ENCODE assay signal across 18 cellular contexts in the genomic region with DNA sequence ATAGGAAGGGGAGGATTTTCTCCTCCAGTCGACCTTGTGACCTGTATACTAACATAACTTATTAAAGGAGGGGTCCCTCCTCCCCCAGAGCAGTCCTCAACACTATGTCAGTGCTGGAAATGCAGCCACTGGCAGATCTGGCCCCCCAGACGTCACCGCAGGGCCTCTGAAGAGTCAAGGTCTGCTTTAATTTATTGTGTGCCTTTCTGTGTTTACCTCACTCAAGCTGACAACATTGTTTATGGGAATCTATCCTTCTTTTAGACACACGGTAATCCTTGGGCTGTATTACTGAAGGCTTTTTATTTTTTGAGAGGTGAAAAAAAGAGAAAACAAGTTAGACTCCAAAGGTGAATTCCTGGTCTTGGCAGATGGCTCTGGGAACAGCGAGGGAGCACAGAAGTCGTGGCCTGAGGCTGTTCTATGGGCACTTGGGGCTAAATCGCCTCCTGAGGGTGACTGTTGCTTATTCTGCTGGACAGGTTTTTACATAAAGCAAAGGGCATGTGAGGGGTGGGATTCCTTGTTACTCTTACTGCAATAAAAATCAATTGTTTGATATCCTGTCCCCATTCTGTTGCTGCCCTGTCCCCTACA. TPM values are rescaled to one million over a fixed set of nuclear protein-coding genes. Genes with fewer than 3 reads are reported as not detected.
DNase-seq lines count a peak whose midpoint lies in the region; ATAC-seq and TF ChIP-seq lines count a peak whose summit lies in the region.
"Had no signal": no experiment of that assay in that cellular context is flagged by ENCODE, and none has a peak within 500 bp of the region (broad histone marks: within the 10 kb centered on the region; RNA-seq: fewer than 3 reads in every experiment).

No MANE protein-coding gene starts in this region.

- H3K36me3 Mint-ChIP-seq in WTC11 (no peaks in the 10 kb centered on the region), nephron (ENCODE audit: low read depth) (no peaks in the 10 kb centered on the region)

- H3K27me3 ChIP-seq in heart left ventricle: no peaks in the 10 kb centered on the region
- H3K27me3 ChIP-seq: Peyer's patch had no signal

- POLR2A ChIA-PET in HEK293T (lab: Yijun Ruan, JAX): interaction anchor here (1.0 to 1.1 kb wide), 2 partner anchors 13 to 131 kb away, joined by 3 to 4 read pairs; a partner anchor contains a TSS
- POLR2A ChIA-PET in WTC11 (lab: Charles Lee): interaction anchor here (1.0 kb wide), 1 partner anchor 77 kb away, joined by 3 read pairs; no protein-coding TSS in a partner anchor

- DNase-seq in HEK293T (ENCODE audit: extremely low spot score) (no peak), WTC11 (ENCODE audit: low spot score) (no peak), islet precursor cell (peak; percentile 63), heart left ventricle (no peak), erythroblast (lab: John Stamatoyannopoulos, UW) (no peak), SW480 (ENCODE audit: low spot score) (no peak)
- DNase-seq in stimulated activated naive CD8-positive, alpha-beta T cell treated with anti-CD3 and anti-CD28 coated beads, Interleukin-15, amount 100 ng/mL, for 72 hours: no peak
- DNase-seq: Calu3, DMS79 treated with DMSO at 0.1 percent for 48 hours, KBM-7, MV-4-11, NCI-H1105, NCI-H146, NCI-H1930, NCI-H2107, Peyer's patch, SHP77 treated with DMSO at 0.1 percent for 48 hours had no signal

- no peak overlapping the region for H3K4me3 ChIP-seq in heart left ventricle
- H3K4me3 ChIP-seq: Peyer's patch had no signal

- H3K9me3 Mint-ChIP-seq in WTC11 (no peaks in the 10 kb centered on the region), nephron (no peaks in the 10 kb centered on the region)
- no peaks in the 10 kb centered on the region for H3K9me3 Mint-ChIP-seq in stimulated activated naive CD8-positive, alpha-beta T cell treated with anti-CD3 and anti-CD28 coated beads, Interleukin-15, amount 100 ng/mL, for 72 hours

- H3K9me3 ChIP-seq in heart left ventricle: no peaks in the 10 kb centered on the region
- H3K9me3 ChIP-seq: Peyer's patch had no signal

- H3K27ac ChIP-seq in heart left ventricle: no peak overlapping the region
- H3K27ac ChIP-seq: Peyer's patch had no signal

- no peak for TF ChIP-seq CTCF in WTC11 (IDR thresholded peaks at IDR 0.05)
- no peak for TF ChIP-seq CTCF in nephron (IDR thresholded peaks at IDR 0.05; ENCODE audit: unreplicated experiment in 3 of 3)
- TF ChIP-seq CTCF in heart left ventricle (IDR thresholded peaks at IDR 0.05): no peak

- ATAC-seq in WTC11: no peak
- ATAC-seq in stimulated activated naive CD8-positive, alpha-beta T cell treated with anti-CD3 and anti-CD28 coated beads, Interleukin-15, amount 100 ng/mL, for 72 hours: no peak
- no peak for ATAC-seq in heart left ventricle

- H3K4me3 Mint-ChIP-seq in WTC11 (no peak overlapping the region), nephron (peak overlapping the region in 1 of 3 experiments; percentile 8)
- H3K4me3 Mint-ChIP-seq in stimulated activated naive CD8-positive, alpha-beta T cell treated with anti-CD3 and anti-CD28 coated beads, Interleukin-15, amount 100 ng/mL, for 72 hours: no peak overlapping the region

- H3K27me3 Mint-ChIP-seq in WTC11 (ENCODE audit: low read depth) (no peaks in the 10 kb centered on the region), nephron (ENCODE audit: low read depth) (no peaks in the 10 kb centered on the region)
- H3K27me3 Mint-ChIP-seq in stimulated activated naive CD8-positive, alpha-beta T cell treated with anti-CD3 and anti-CD28 coated beads, Interleukin-15, amount 100 ng/mL, for 72 hours: no peaks in the 10 kb centered on the region

- H3K4me1 Mint-ChIP-seq in WTC11: no peaks in the 10 kb centered on the region
- H3K4me1 Mint-ChIP-seq in nephron: peaks cover 3% of the 10 kb centered on the region
- no peaks in the 10 kb centered on the region for H3K4me1 Mint-ChIP-seq in stimulated activated naive CD8-positive, alpha-beta T cell treated with anti-CD3 and anti-CD28 coated beads, Interleukin-15, amount 100 ng/mL, for 72 hours

- WGBS in heart left ventricle, 4 donors: 79 to 86% (median 84%) methylated on average over 7 of the region's 7 CpGs

- intact Hi-C loops in heart left ventricle (cut with DNase I): loop anchor here in 1 of 10 donors (10.0 kb wide), 1 partner anchor 121 kb away; no protein-coding TSS in a partner anchor

- CTCF ChIA-PET in HEK293T (lab: Yijun Ruan, JAX) (interaction anchor here (0.8 kb wide), 1 partner anchor 117 kb away, joined by 3 read pairs; no protein-coding TSS in a partner anchor), WTC11 (lab: Charles Lee) (no interaction called here)

- H3K27ac Mint-ChIP-seq in WTC11 (peak overlapping the region; percentile 41; the same call in 1 of the 2 replicates), nephron (peak overlapping the region; percentile 28 to 92 (median 69))
- H3K27ac Mint-ChIP-seq in stimulated activated naive CD8-positive, alpha-beta T cell treated with anti-CD3 and anti-CD28 coated beads, Interleukin-15, amount 100 ng/mL, for 72 hours: no peak overlapping the region

- TF ChIP-seq POLR2A in heart left ventricle (IDR thresholded peaks at IDR 0.05): no peak
- TF ChIP-seq POLR2A in erythroblast (IDR thresholded peaks at IDR 0.05; ENCODE audit: low read length): no peak

- H3K4me1 ChIP-seq in heart left ventricle: peaks cover 0 to 4% (median 0%) of the 10 kb centered on the region in 12 donors

- H3K36me3 ChIP-seq in heart left ventricle: peaks cover 0 to 74% (median 16%) of the 10 kb centered on the region in 9 donors
- H3K36me3 ChIP-seq: Peyer's patch had no signal

TF ChIP-seq in HEK293T, 16 proteins besides CTCF, POLR2A, EP300 and RAD21:
- TF ChIP-seq ZNF384 (IDR thresholded peaks at IDR 0.05): no peak
- TF ChIP-seq, protein P1, sequence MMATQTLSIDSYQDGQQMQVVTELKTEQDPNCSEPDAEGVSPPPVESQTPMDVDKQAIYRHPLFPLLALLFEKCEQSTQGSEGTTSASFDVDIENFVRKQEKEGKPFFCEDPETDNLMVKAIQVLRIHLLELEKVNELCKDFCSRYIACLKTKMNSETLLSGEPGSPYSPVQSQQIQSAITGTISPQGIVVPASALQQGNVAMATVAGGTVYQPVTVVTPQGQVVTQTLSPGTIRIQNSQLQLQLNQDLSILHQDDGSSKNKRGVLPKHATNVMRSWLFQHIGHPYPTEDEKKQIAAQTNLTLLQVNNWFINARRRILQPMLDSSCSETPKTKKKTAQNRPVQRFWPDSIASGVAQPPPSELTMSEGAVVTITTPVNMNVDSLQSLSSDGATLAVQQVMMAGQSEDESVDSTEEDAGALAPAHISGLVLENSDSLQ (IDR thresholded peaks at IDR 0.05): peak; percentile 73
TF ChIP-seq in HEK293T: peak in this region for 1.

TF ChIP-seq in WTC11, 78 proteins besides CTCF, POLR2A, EP300 and RAD21 (continues in another document):
- TF ChIP-seq, protein P2, sequence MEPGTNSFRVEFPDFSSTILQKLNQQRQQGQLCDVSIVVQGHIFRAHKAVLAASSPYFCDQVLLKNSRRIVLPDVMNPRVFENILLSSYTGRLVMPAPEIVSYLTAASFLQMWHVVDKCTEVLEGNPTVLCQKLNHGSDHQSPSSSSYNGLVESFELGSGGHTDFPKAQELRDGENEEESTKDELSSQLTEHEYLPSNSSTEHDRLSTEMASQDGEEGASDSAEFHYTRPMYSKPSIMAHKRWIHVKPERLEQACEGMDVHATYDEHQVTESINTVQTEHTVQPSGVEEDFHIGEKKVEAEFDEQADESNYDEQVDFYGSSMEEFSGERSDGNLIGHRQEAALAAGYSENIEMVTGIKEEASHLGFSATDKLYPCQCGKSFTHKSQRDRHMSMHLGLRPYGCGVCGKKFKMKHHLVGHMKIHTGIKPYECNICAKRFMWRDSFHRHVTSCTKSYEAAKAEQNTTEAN (CRISPR knock-in tag; IDR thresholded peaks at IDR 0.05): no peak
- no peak for TF ChIP-seq FOXP1 (CRISPR knock-in tag; IDR thresholded peaks at IDR 0.05; ENCODE audit: borderline replicate concordance)
- TF ChIP-seq SMAD3 (CRISPR knock-in tag; IDR thresholded peaks at IDR 0.05; ENCODE audit: borderline replicate concordance): no peak
- TF ChIP-seq, protein P3, sequence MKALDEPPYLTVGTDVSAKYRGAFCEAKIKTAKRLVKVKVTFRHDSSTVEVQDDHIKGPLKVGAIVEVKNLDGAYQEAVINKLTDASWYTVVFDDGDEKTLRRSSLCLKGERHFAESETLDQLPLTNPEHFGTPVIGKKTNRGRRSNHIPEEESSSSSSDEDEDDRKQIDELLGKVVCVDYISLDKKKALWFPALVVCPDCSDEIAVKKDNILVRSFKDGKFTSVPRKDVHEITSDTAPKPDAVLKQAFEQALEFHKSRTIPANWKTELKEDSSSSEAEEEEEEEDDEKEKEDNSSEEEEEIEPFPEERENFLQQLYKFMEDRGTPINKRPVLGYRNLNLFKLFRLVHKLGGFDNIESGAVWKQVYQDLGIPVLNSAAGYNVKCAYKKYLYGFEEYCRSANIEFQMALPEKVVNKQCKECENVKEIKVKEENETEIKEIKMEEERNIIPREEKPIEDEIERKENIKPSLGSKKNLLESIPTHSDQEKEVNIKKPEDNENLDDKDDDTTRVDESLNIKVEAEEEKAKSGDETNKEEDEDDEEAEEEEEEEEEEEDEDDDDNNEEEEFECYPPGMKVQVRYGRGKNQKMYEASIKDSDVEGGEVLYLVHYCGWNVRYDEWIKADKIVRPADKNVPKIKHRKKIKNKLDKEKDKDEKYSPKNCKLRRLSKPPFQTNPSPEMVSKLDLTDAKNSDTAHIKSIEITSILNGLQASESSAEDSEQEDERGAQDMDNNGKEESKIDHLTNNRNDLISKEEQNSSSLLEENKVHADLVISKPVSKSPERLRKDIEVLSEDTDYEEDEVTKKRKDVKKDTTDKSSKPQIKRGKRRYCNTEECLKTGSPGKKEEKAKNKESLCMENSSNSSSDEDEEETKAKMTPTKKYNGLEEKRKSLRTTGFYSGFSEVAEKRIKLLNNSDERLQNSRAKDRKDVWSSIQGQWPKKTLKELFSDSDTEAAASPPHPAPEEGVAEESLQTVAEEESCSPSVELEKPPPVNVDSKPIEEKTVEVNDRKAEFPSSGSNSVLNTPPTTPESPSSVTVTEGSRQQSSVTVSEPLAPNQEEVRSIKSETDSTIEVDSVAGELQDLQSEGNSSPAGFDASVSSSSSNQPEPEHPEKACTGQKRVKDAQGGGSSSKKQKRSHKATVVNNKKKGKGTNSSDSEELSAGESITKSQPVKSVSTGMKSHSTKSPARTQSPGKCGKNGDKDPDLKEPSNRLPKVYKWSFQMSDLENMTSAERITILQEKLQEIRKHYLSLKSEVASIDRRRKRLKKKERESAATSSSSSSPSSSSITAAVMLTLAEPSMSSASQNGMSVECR (CRISPR knock-in tag; IDR thresholded peaks at IDR 0.05; ENCODE audit: borderline replicate concordance): no peak
- TF ChIP-seq, protein P4, sequence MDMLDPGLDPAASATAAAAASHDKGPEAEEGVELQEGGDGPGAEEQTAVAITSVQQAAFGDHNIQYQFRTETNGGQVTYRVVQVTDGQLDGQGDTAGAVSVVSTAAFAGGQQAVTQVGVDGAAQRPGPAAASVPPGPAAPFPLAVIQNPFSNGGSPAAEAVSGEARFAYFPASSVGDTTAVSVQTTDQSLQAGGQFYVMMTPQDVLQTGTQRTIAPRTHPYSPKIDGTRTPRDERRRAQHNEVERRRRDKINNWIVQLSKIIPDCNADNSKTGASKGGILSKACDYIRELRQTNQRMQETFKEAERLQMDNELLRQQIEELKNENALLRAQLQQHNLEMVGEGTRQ (CRISPR knock-in tag; IDR thresholded peaks at IDR 0.05): no peak

RNA-seq across cellular contexts. Expression of a gene that starts 13.5 kb away (rescaled TPM):
- 48.6 to 51.5 TPM (median 50.8 TPM) in 3 replicates for total RNA-seq in WTC11 (2021)
- 10 to 100 TPM; 22.4 to 38.5 (median 29.9) TPM for total RNA-seq in heart left ventricle
- 10 to 100 TPM in 1 of 2 donors, 1 to 10 TPM in 1; 6.2 to 15.6 TPM for polyA plus RNA-seq in heart left ventricle

Comparison
In these comparisons a context has a peak if more than half of its experiments do, and no peak if none do; other contexts are left out.
1. H3K27ac Mint-ChIP-seq: peak in WTC11 (single experiment) and nephron (3 of 3); none in stimulated activated naive CD8-positive, alpha-beta T cell treated with anti-CD3 and anti-CD28 coated beads, Interleukin-15, amount 100 ng/mL, for 72 hours (0 of 2).